In genomic region chr6:113779656-113780055, GRCh38 we compare ENCODE assay signal across 21 cellular contexts.
"Had no signal": no experiment of that assay in that cellular context is flagged by ENCODE, and none has a peak within 500 bp of the region (broad histone marks: within the 10 kb centered on the region; RNA-seq: fewer than 3 reads in every experiment).

No MANE protein-coding gene starts in this region.

- DNase-seq: activated CD4-positive, alpha-beta T cell treated with anti-CD3 and anti-CD28 coated beads, Interleukin-2, amount 50 U/mL, for 1 hour; activated CD4-positive, CD25-positive, alpha-beta regulatory T cell treated with anti-CD3 and anti-CD28 coated beads, Interleukin-2, amount 50 U/mL, for 72 hours; activated gamma-delta T cell treated with Interleukin-2 at 50 U/mL for 16 hours; activated T-cell treated with anti-CD3 and anti-CD28 coated beads, Interleukin-2, amount 50 U/mL, for 1 hour; anterior cingulate cortex; body of pancreas; effector CD4-positive, alpha-beta T cell; erythroblast; foreskin fibroblast; immature natural killer cell; kidney glomerular epithelial cell; left lung; natural killer cell; retina; sigmoid colon; stimulated activated CD4-positive, alpha-beta T cell treated with anti-CD3 and anti-CD28 coated beads, Interleukin-2, amount 100 ng/mL, for 48 hours; stimulated activated CD8-positive, alpha-beta memory T cell treated with anti-CD3 and anti-CD28 coated beads, Interleukin-4, amount 100 ng/mL, for 48 hours; stimulated activated naive B cell treated with anti-CD40 and anti-IgM and Interleukin-4, amounts not matched to agents 10 μg/mL and 1 μg/mL and 100 μg/mL, for 72 hours; transverse colon; WERI-Rb-1 had no signal

- H3K36me3 ChIP-seq: cardiac muscle cell, left lung, sigmoid colon, transverse colon, WERI-Rb-1 had no signal

- H3K4me3 ChIP-seq: body of pancreas, cardiac muscle cell, left lung, sigmoid colon, transverse colon had no signal

- H3K4me1 ChIP-seq: body of pancreas, sigmoid colon, transverse colon had no signal

- H3K27ac ChIP-seq: body of pancreas, cardiac muscle cell, left lung, sigmoid colon, transverse colon, WERI-Rb-1 had no signal

- H3K9me3 ChIP-seq: body of pancreas, left lung, sigmoid colon, transverse colon had no signal

- ATAC-seq: body of pancreas; left lung; natural killer cell; stimulated activated naive B cell treated with anti-CD40 and anti-IgM and Interleukin-4, amounts not matched to agents 10 μg/mL and 1 μg/mL and 100 μg/mL, for 72 hours had no signal

- H3K27me3 ChIP-seq: body of pancreas, left lung, sigmoid colon, transverse colon had no signal
